Comparison of ENCODE assay signal across 22 cellular contexts in genomic region chr18:12895016-12895415, GRCh38.
"Had no signal": no experiment of that assay in that cellular context is flagged by ENCODE, and none has a peak within 500 bp of the region (broad histone marks: within the 10 kb centered on the region; RNA-seq: fewer than 3 reads in every experiment).

No MANE protein-coding gene starts in this region.

- H3K27ac ChIP-seq: coronary artery, hepatocyte, left ventricle myocardium inferior, lower lobe of right lung, psoas muscle, right lobe of liver, vagina had no signal

- H3K9me3 Mint-ChIP-seq: memory B cell; naive B cell; stimulated activated effector memory CD8-positive, alpha-beta T cell treated with anti-CD3 and anti-CD28 coated beads, Interleukin-12 subunit alpha, Interleukin-12 subunit beta, amount 100 ng/mL, for 72 hours had no signal

- H3K4me1 Mint-ChIP-seq: nephron had no signal

- H3K27me3 ChIP-seq: hepatocyte, right lobe of liver, vagina had no signal

- H3K4me2 ChIP-seq: hepatocyte had no signal

- H3K36me3 ChIP-seq: left ventricle myocardium inferior, lower lobe of right lung, right lobe of liver, vagina had no signal

- H3K36me3 Mint-ChIP-seq: memory B cell; naive B cell; stimulated activated effector memory CD8-positive, alpha-beta T cell treated with anti-CD3 and anti-CD28 coated beads, Interleukin-12 subunit alpha, Interleukin-12 subunit beta, amount 100 ng/mL, for 72 hours; type B pancreatic cell had no signal

- ATAC-seq: left cardiac atrium; lower lobe of right lung; psoas muscle; right lobe of liver; stimulated activated effector memory CD8-positive, alpha-beta T cell treated with anti-CD3 and anti-CD28 coated beads, Interleukin-12 subunit alpha, Interleukin-12 subunit beta, amount 100 ng/mL, for 72 hours had no signal

- H3K9me3 ChIP-seq: left ventricle myocardium inferior, lower lobe of right lung, psoas muscle, right lobe of liver, vagina had no signal

- H3K27ac Mint-ChIP-seq: memory B cell; naive B cell; nephron; stimulated activated effector memory CD8-positive, alpha-beta T cell treated with anti-CD3 and anti-CD28 coated beads, Interleukin-12 subunit alpha, Interleukin-12 subunit beta, amount 100 ng/mL, for 72 hours; type B pancreatic cell had no signal

- H2AFZ ChIP-seq: hepatocyte had no signal

- H3K79me2 ChIP-seq: hepatocyte had no signal

- H3K4me1 ChIP-seq: left ventricle myocardium inferior, lower lobe of right lung, psoas muscle, right lobe of liver, vagina had no signal

- H3K4me3 Mint-ChIP-seq: memory B cell; nephron; stimulated activated effector memory CD8-positive, alpha-beta T cell treated with anti-CD3 and anti-CD28 coated beads, Interleukin-12 subunit alpha, Interleukin-12 subunit beta, amount 100 ng/mL, for 72 hours; type B pancreatic cell had no signal

- DNase-seq: effector CD4-positive, alpha-beta T cell; foreskin melanocyte; head of caudate nucleus; kidney; left cardiac atrium; left ventricle myocardium inferior; lower lobe of right lung; midbrain; naive B cell; occipital lobe; psoas muscle; retina; right lobe of liver; stimulated activated CD4-positive, alpha-beta T cell treated with anti-CD3 and anti-CD28 coated beads, Interleukin-4, amount 100 ng/mL, for 1 hour; stimulated activated CD8-positive, alpha-beta memory T cell treated with anti-CD3 and anti-CD28 coated beads, Interleukin-4, amount 100 ng/mL, for 48 hours had no signal

- H3K4me3 ChIP-seq: coronary artery, hepatocyte, left ventricle myocardium inferior, lower lobe of right lung, psoas muscle, right lobe of liver, vagina had no signal
